In the genomic region with DNA sequence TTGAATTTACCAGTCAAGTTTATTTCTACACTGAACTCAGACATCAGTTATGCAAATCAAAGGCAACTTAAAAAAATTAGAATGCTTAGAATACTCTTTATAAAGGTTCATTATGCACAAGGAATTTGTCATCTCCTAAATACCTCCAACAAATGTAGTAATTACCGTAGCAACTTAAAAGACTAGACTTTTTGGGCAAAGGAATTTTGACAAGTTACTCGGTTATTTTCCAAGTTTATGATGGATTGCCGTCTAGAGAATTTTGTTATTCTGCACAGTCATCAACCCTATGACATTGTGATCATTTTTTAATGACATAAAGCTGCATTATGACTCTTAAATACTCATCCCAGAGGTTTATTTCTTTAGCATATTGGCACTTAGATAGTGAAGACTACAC, we compare ENCODE assay signal across 23 cellular contexts.
"Had no signal": no experiment of that assay in that cellular context is flagged by ENCODE, and none has a peak within 500 bp of the region (broad histone marks: within the 10 kb centered on the region; RNA-seq: fewer than 3 reads in every experiment).

No MANE protein-coding gene starts in this region.

- H3K27ac ChIP-seq: gastrocnemius medialis, heart right ventricle, left ventricle myocardium inferior, lower lobe of right lung, ovary, right atrium auricular region, sigmoid colon, suprapubic skin, thyroid gland had no signal

- DNase-seq: cerebellar nuclear complex; effector memory CD8-positive, alpha-beta T cell; gastrocnemius medialis; heart right ventricle; hypothalamus; left ventricle myocardium inferior; lower lobe of right lung; midbrain; naive thymus-derived CD4-positive, alpha-beta T cell; ovary; sigmoid colon; small intestine; stimulated activated CD4-positive, alpha-beta T cell treated with anti-CD3 and anti-CD28 coated beads, Interleukin-12 subunit alpha, Interleukin-12 subunit beta, amount 100 ng/mL, for 4 hours; stimulated activated naive CD4-positive, alpha-beta T cell treated with Interleukin-2 at 50 U/mL for 16 hours; thyroid gland had no signal

- FAIRE-seq: colon, keratinocyte, small intestine, urothelium cell line had no signal

- H3K4me3 ChIP-seq: gastrocnemius medialis, heart right ventricle, left ventricle myocardium inferior, lower lobe of right lung, ovary, right atrium auricular region, sigmoid colon, suprapubic skin, thyroid gland had no signal

- H3K9me3 Mint-ChIP-seq: dendritic cell treated with granulocyte-macrophage colony-stimulating factor and Interleukin-4, amounts not matched to agents 40 ng/mL and 50 ng/mL, for 4 days; type B pancreatic cell had no signal

- H3K4me3 Mint-ChIP-seq: dendritic cell treated with granulocyte-macrophage colony-stimulating factor and Interleukin-4, amounts not matched to agents 40 ng/mL and 50 ng/mL, for 4 days; effector memory CD8-positive, alpha-beta T cell; memory B cell; naive thymus-derived CD4-positive, alpha-beta T cell; type B pancreatic cell had no signal

- H3K4me1 ChIP-seq: gastrocnemius medialis, heart right ventricle, left ventricle myocardium inferior, lower lobe of right lung, right atrium auricular region, sigmoid colon, suprapubic skin, thyroid gland had no signal

- ATAC-seq: effector memory CD8-positive, alpha-beta T cell; gastrocnemius medialis; heart right ventricle; lower lobe of right lung; naive thymus-derived CD4-positive, alpha-beta T cell had no signal

- H3K36me3 ChIP-seq: gastrocnemius medialis, heart right ventricle, left ventricle myocardium inferior, lower lobe of right lung, ovary, right atrium auricular region, sigmoid colon, suprapubic skin, thyroid gland had no signal

- H3K27me3 Mint-ChIP-seq: dendritic cell treated with granulocyte-macrophage colony-stimulating factor and Interleukin-4, amounts not matched to agents 40 ng/mL and 50 ng/mL, for 4 days; effector memory CD8-positive, alpha-beta T cell; memory B cell; naive thymus-derived CD4-positive, alpha-beta T cell; type B pancreatic cell had no signal

- H3K4me1 Mint-ChIP-seq: memory B cell; naive thymus-derived CD4-positive, alpha-beta T cell had no signal

- H3K36me3 Mint-ChIP-seq: memory B cell; naive thymus-derived CD4-positive, alpha-beta T cell; type B pancreatic cell had no signal

- H3K27ac Mint-ChIP-seq: dendritic cell treated with granulocyte-macrophage colony-stimulating factor and Interleukin-4, amounts not matched to agents 40 ng/mL and 50 ng/mL, for 4 days; effector memory CD8-positive, alpha-beta T cell; memory B cell; naive thymus-derived CD4-positive, alpha-beta T cell; type B pancreatic cell had no signal

- H3K27me3 ChIP-seq: gastrocnemius medialis, heart right ventricle, ovary, right atrium auricular region, sigmoid colon, suprapubic skin, thyroid gland had no signal

- H3K9me3 ChIP-seq: gastrocnemius medialis, heart right ventricle, left ventricle myocardium inferior, lower lobe of right lung, ovary, right atrium auricular region, sigmoid colon, suprapubic skin, thyroid gland had no signal
